8 cellular contexts compared by ENCODE assay signal in genomic region chr11:65890324-65891179, GRCh38. TPM values are rescaled to one million over a fixed set of nuclear protein-coding genes. Genes with fewer than 3 reads are reported as not detected.
DNase-seq lines count a peak whose midpoint lies in the region; ATAC-seq and TF ChIP-seq lines count a peak whose summit lies in the region.

Gene CCDC85B, plus strand, starts transcription at chr11:65890673. Its CDS starts 111 bp downstream, at chr11:65890784.

- dilution Hi-C loops in mammary epithelial cell (cut with HindIII; ENCODE audit: low sequenced_read_pairs): no loop called here

- peak; percentile 66 for DNase-seq in AG04449 (ENCODE audit: low read depth, low spot score)
- peak; percentile 97 for DNase-seq in NCI-H345 (lab: John Stamatoyannopoulos, UW)
- peak; percentile 97 for DNase-seq in WTC11 (ENCODE audit: low spot score)
- DNase-seq in mammary epithelial cell: peak; percentile 96
- DNase-seq in iPS-NIHi7 (ENCODE audit: extremely low spot score): peak; percentile 89
- DNase-seq in smooth muscle cell (lab: John Stamatoyannopoulos, UW; ENCODE audit: unreplicated experiment): peak; percentile 93

- peak; percentile 21 for TF ChIP-seq CTCF in AG04449 (IDR thresholded peaks at IDR 0.05; ENCODE audit: insufficient read depth, low read length, missing control alignments)
- TF ChIP-seq CTCF in WTC11 (IDR thresholded peaks at IDR 0.05): no peak
- no peak for TF ChIP-seq CTCF in mammary epithelial cell (conservative IDR thresholded peaks at IDR 0.05 in 1 of 2, IDR thresholded peaks at IDR 0.05 in 1 of 2; ENCODE audit: extremely low read depth in 1 of 2, insufficient read depth in 1 of 2, low read depth in 1 of 2, low read length in 2 of 2)
- TF ChIP-seq CTCF in smooth muscle cell (IDR thresholded peaks at IDR 0.05; ENCODE audit: borderline replicate concordance, insufficient read depth, poor library complexity, severe bottlenecking): peak; percentile 26

- peaks cover 50% of the 10 kb centered on the region for H3K4me1 Mint-ChIP-seq in WTC11

- no peaks in the 10 kb centered on the region for H3K27me3 ChIP-seq in mammary epithelial cell (ENCODE audit: insufficient read depth, low read length)
- H3K27me3 ChIP-seq in smooth muscle cell (ENCODE audit: low read depth): no peaks in the 10 kb centered on the region

- BruUV-seq in mammary epithelial cell (replicated peaks; lab: Mats Ljungman, UMichigan): no TSS peak

- H3K36me3 Mint-ChIP-seq in WTC11: peaks cover 15% of the 10 kb centered on the region

- H3K4me2 ChIP-seq in mammary epithelial cell (ENCODE audit: insufficient read depth, low read depth, low read length) (peak within 1 kb of the TSS; percentile 82), smooth muscle cell (peak within 1 kb of the TSS; percentile 97)

- peak within 1 kb of the TSS; percentile 97 for H3K4me3 Mint-ChIP-seq in WTC11

- in situ Hi-C loops in mammary epithelial cell (cut with MboI; ENCODE audit: low sequenced_read_pairs in 2 of 2): no loop called here

- peaks cover 70% of the 10 kb centered on the region for H3K4me1 ChIP-seq in mammary epithelial cell (ENCODE audit: insufficient read depth, low read length)
- H3K4me1 ChIP-seq in smooth muscle cell (ENCODE audit: low read depth): peaks cover 22% of the 10 kb centered on the region

- H3F3A ChIP-seq in smooth muscle cell (ENCODE audit: low read depth): peaks cover 16% of the 10 kb centered on the region

- CTCF ChIA-PET in AG04449 (lab: Yijun Ruan, JAX): interaction anchor here (0.9 to 33.3 kb wide), 18 partner anchors 9 to 185 kb away, joined by 3 to 1090 read pairs (median 9); partner anchors contain the start of genes C11orf68, CTSW, EFEMP2 and FOSL1
- CTCF ChIA-PET in WTC11 (lab: Charles Lee): interaction anchor here (0.5 to 11.9 kb wide), 48 partner anchors 8 to 1025 kb away, joined by 3 to 539 read pairs (median 6); partner anchors contain the start of genes AP5B1, C11orf68, CFL1 and EFEMP2
- CTCF ChIA-PET in mammary epithelial cell (lab: Charles Lee; ENCODE audit: low non-redundant PET): interaction anchor here (0.6 to 1.5 kb wide), 5 partner anchors 10 to 64 kb away, joined by 3 to 9 read pairs (median 3); partner anchors contain the start of gene FOSL1

- WGBS in mammary epithelial cell (ENCODE audit: low coverage, missing lambda C conversion rate): 0% methylated on average over 16 of the region's 92 CpGs
- 1% methylated on average over 88 of the region's 92 CpGs for WGBS in smooth muscle cell (ENCODE audit: low lambda C conversion rate)

- peaks cover 5% of the 10 kb centered on the region for H4K20me1 ChIP-seq in mammary epithelial cell (ENCODE audit: insufficient read depth, low read length)
- H4K20me1 ChIP-seq in smooth muscle cell (ENCODE audit: low read depth): peaks cover 39% of the 10 kb centered on the region

- H3K27me3 Mint-ChIP-seq in WTC11 (ENCODE audit: low read depth): peaks cover 15% of the 10 kb centered on the region

- H3K9me3 ChIP-seq in mammary epithelial cell (replicated peaks; ENCODE audit: insufficient read depth, low read length) (no peaks in the 10 kb centered on the region), smooth muscle cell (replicated peaks; ENCODE audit: low read depth) (no peaks in the 10 kb centered on the region)

- H3K27ac Mint-ChIP-seq in WTC11: peak within 1 kb of the TSS; percentile 2

- POLR2A ChIA-PET in AG04449 (lab: Yijun Ruan, JAX): interaction anchor here (0.7 to 8.7 kb wide), 18 partner anchors 9 to 232 kb away, joined by 3 to 136 read pairs (median 4); partner anchors contain the start of genes C11orf68, CFL1, DRAP1 and FOSL1
- POLR2A ChIA-PET in WTC11 (lab: Charles Lee): interaction anchor here (0.5 to 7.2 kb wide), 16 partner anchors 8 to 178 kb away, joined by 3 to 90 read pairs (median 5); partner anchors contain the start of genes CFL1, FOSL1, KAT5 and MUS81

- H3K4me3 ChIP-seq in AG04449 (ENCODE audit: low read depth, low read length) (peak within 1 kb of the TSS; percentile 73), mammary epithelial cell (replicated peaks in 1 of 3; ENCODE audit: insufficient read depth in 1 of 3, low read depth in 2 of 3, low read length in 3 of 3) (peak within 1 kb of the TSS; percentile 33 to 59 (median 41)), smooth muscle cell (peak within 1 kb of the TSS; percentile 77)

- peaks cover 26% of the 10 kb centered on the region for H3K36me3 ChIP-seq in mammary epithelial cell (ENCODE audit: insufficient read depth, low read length)
- H3K36me3 ChIP-seq in smooth muscle cell (ENCODE audit: low read depth): no peaks in the 10 kb centered on the region

- intact Hi-C loops in mammary epithelial cell (cut with micrococcal nuclease): no loop called here

- peak within 1 kb of the TSS; percentile 70 for H3K27ac ChIP-seq in mammary epithelial cell (ENCODE audit: insufficient read depth, low read depth, low read length)
- peak within 1 kb of the TSS; percentile 89 for H3K27ac ChIP-seq in smooth muscle cell (ENCODE audit: low read depth)

- H3K79me2 ChIP-seq in mammary epithelial cell (ENCODE audit: insufficient read depth, low read length) (peaks cover 57% of the 10 kb centered on the region), smooth muscle cell (ENCODE audit: low read depth) (peaks cover 48% of the 10 kb centered on the region)

- peak; percentile 58 for ATAC-seq in GM18907 (IDR thresholded peaks at IDR 0.05; ENCODE audit: unreplicated experiment)
- peak; percentile 47 for ATAC-seq in HG03159 (IDR thresholded peaks at IDR 0.05; ENCODE audit: unreplicated experiment)
- peak; percentile 35 for ATAC-seq in WTC11

- H2AFZ ChIP-seq in mammary epithelial cell (ENCODE audit: low read depth, low read length) (no peak within 1 kb of the TSS), smooth muscle cell (ENCODE audit: low read depth) (no peak within 1 kb of the TSS)

- peak within 1 kb of the TSS; percentile 68 for H3K9ac ChIP-seq in mammary epithelial cell (ENCODE audit: insufficient read depth, low read length)
- peak within 1 kb of the TSS; percentile 80 for H3K9ac ChIP-seq in smooth muscle cell (ENCODE audit: low read depth)

- no peaks in the 10 kb centered on the region for H3K9me3 Mint-ChIP-seq in WTC11

TF ChIP-seq in WTC11, 78 proteins besides CTCF, POLR2A, EP300 and RAD21 (continues in another document):
- peak; percentile 18; the same call in 1 of the 2 replicates for TF ChIP-seq ZNF263 (CRISPR knock-in tag; IDR thresholded peaks at IDR 0.05; ENCODE audit: low read depth)
- TF ChIP-seq KAT7 (CRISPR knock-in tag; IDR thresholded peaks at IDR 0.05; ENCODE audit: borderline replicate concordance): peak; percentile 93; the same call in 1 of the 2 replicates
- TF ChIP-seq ZNF416 (CRISPR knock-in tag; IDR thresholded peaks at IDR 0.05): no peak
- TF ChIP-seq NR3C1 (CRISPR knock-in tag; conservative IDR thresholded peaks at IDR 0.05; ENCODE audit: low read depth): 0 out of 2 replicates have a peak, but pooled peaks have one; percentile 55
- no peak for TF ChIP-seq SOX15 (CRISPR knock-in tag; IDR thresholded peaks at IDR 0.05)
- no peak for TF ChIP-seq ZMAT4 (CRISPR knock-in tag; IDR thresholded peaks at IDR 0.05)
- TF ChIP-seq HMGXB4 (CRISPR knock-in tag; IDR thresholded peaks at IDR 0.05): 0 out of 2 replicates have a peak, but pooled peaks have one; percentile 23
- TF ChIP-seq SP1 (CRISPR knock-in tag; conservative IDR thresholded peaks at IDR 0.05): peak; percentile 97
- no peak for TF ChIP-seq FOXJ3 (CRISPR knock-in tag; IDR thresholded peaks at IDR 0.05; ENCODE audit: borderline replicate concordance)
- peak; percentile 70; the same call in 1 of the 2 replicates for TF ChIP-seq ZBTB43 (CRISPR knock-in tag; IDR thresholded peaks at IDR 0.05)
- 0 out of 2 replicates have a peak, but pooled peaks have one; percentile 71 for TF ChIP-seq ELF4 (CRISPR knock-in tag; IDR thresholded peaks at IDR 0.05; ENCODE audit: low read depth)

RNA-seq across cellular contexts. Expression of gene CCDC85B, which starts in this region (rescaled TPM):
- 52.7 to 55.3 TPM (median 53.0 TPM) in 3 replicates for total RNA-seq in WTC11 (2021)
- total RNA-seq in mammary epithelial cell: 10 to 100 TPM in 1 of 2 donors, 1 to 10 TPM in 1; 7.5 to 21.8 TPM
- polyA plus RNA-seq in mammary epithelial cell: 12.0 TPM
- 1.3 TPM for polyA minus RNA-seq in mammary epithelial cell
- total RNA-seq in smooth muscle cell: 15.7 and 19.5 TPM in 2 replicates
- polyA plus RNA-seq in smooth muscle cell: 55.7 and 80.4 TPM in 2 replicates

Comparison
In these comparisons a context has a peak if more than half of its experiments do, and no peak if none do; other contexts are left out.
1. Peak in every context shown above with its lines: DNase-seq, ATAC-seq, H3K4me3 ChIP-seq and H3K27ac ChIP-seq.
2. CTCF ChIP-seq: peak in AG04449 (single experiment) and smooth muscle cell (single experiment); none in WTC11 (single experiment) and mammary epithelial cell (0 of 2).